22 cellular contexts compared by ENCODE assay signal in genomic region chr11:28241760-28242159, GRCh38.
"Had no signal": no experiment of that assay in that cellular context is flagged by ENCODE, and none has a peak within 500 bp of the region (broad histone marks: within the 10 kb centered on the region; RNA-seq: fewer than 3 reads in every experiment).

No MANE protein-coding gene starts in this region.

- H3K36me3 ChIP-seq: SJSA1 had no signal

- H3K27me3 ChIP-seq: SJSA1 had no signal

- H3K4me1 ChIP-seq: SJSA1 had no signal

- DNase-seq: KBM-7, MV-4-11, NCI-H1048, NCI-H1105, NCI-H1417, NCI-H1436 treated with DMSO at 0.1 percent for 48 hours, NCI-H1694 treated with DMSO at 0.1 percent for 48 hours, NCI-H1930, NCI-H2081, NCI-H2107, NCI-H226, NCI-H446, NCI-H510A, NCI-H524 treated with DMSO at 0.1 percent for 48 hours, NCI-H69, NCI-H774, Right ventricle myocardium superior, RPMI8226, SIG-M5 had no signal

- H3K4me3 ChIP-seq: SJSA1, SK-N-MC had no signal

- H3K9me3 ChIP-seq: SJSA1 had no signal

- H3K27ac ChIP-seq: HL-60, SJSA1, SK-N-MC had no signal
